Comparison of ENCODE assay signal across 14 cellular contexts in the genomic region with DNA sequence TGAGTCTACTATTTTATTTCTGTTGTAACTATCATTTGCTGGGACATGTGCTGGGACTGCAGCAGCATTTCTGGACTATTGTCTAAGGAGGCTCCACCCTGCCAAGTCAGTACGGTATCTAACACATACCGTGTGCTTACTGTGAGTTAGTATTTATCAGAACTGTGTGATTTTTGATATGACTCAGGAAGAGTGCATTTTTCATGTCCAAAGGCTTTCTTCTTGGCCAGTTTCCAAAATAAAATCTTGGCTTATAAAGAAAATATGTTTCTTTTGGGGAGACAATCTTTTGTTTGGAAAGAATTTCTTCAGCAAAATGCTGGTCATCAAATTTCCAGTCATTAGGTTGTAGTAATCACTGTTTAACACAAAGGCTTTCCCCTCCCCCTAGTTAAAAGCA. TPM values are rescaled to one million over a fixed set of nuclear protein-coding genes. Genes with fewer than 3 reads are reported as not detected.
A peak's percentile ranks its signal among the peaks of the same experiment; 100 is the strongest.
DNase-seq lines count a peak whose midpoint lies in the region; ATAC-seq and TF ChIP-seq lines count a peak whose summit lies in the region.
"Had no signal": no experiment of that assay in that cellular context is flagged by ENCODE, and none has a peak within 500 bp of the region (broad histone marks: within the 10 kb centered on the region; RNA-seq: fewer than 3 reads in every experiment).

No MANE protein-coding gene starts in this region.

- peaks cover 32% of the 10 kb centered on the region for H3K4me1 Mint-ChIP-seq in HFFc6 (ENCODE audit: low read depth)
- H3K4me1 Mint-ChIP-seq in neural crest cell: peaks cover 13% of the 10 kb centered on the region

- no peak overlapping the region for H3K9ac ChIP-seq in SK-N-MC (ENCODE audit: insufficient read length)

- TF ChIP-seq CTCF in HFFc6 (IDR thresholded peaks at IDR 0.05) (no peak), neural crest cell (conservative IDR thresholded peaks at IDR 0.05) (no peak), gastroesophageal sphincter (IDR thresholded peaks at IDR 0.05) (no peak)

- peaks cover 34% of the 10 kb centered on the region for H3K36me3 ChIP-seq in SK-N-MC (ENCODE audit: insufficient read depth, low read length)
- H3K36me3 ChIP-seq in H7 (replicated peaks; ENCODE audit: control insufficient read depth, insufficient read depth, low read length): peaks cover 2% of the 10 kb centered on the region; the same call in 1 of the 2 replicates
- H3K36me3 ChIP-seq in gastroesophageal sphincter: peaks cover 0 to 55% of the 10 kb centered on the region in 2 donors

- TF ChIP-seq EP300 in gastroesophageal sphincter (IDR thresholded peaks at IDR 0.05): no peak

- TF ChIP-seq POLR2A in gastroesophageal sphincter (IDR thresholded peaks at IDR 0.05): no peak

- peak; percentile 62 for ATAC-seq in esophagus mucosa
- ATAC-seq in gastroesophageal sphincter: no peak

- WGBS in gastroesophageal sphincter (ENCODE audit: low coverage in 1 of 2), 2 donors: 17 to 22% methylated on average over 2 of the region's 2 CpGs

- H3K4me3 Mint-ChIP-seq in HFFc6 (no peak overlapping the region), neural crest cell (no peak overlapping the region)
- H3K4me3 Mint-ChIP-seq: IgD-negative memory B cell had no signal

- H3K27ac Mint-ChIP-seq in HFFc6 (peak overlapping the region; percentile 59), neural crest cell (ENCODE audit: unreplicated experiment) (peak overlapping the region; percentile 2)
- H3K27ac Mint-ChIP-seq: IgD-negative memory B cell had no signal

- H3K27me3 Mint-ChIP-seq in HFFc6 (ENCODE audit: insufficient read depth) (no peaks in the 10 kb centered on the region), neural crest cell (ENCODE audit: low read depth) (no peaks in the 10 kb centered on the region)
- H3K27me3 Mint-ChIP-seq: IgD-negative memory B cell had no signal

- H3K36me3 Mint-ChIP-seq in HFFc6 (ENCODE audit: low read depth) (peaks cover 14% of the 10 kb centered on the region), neural crest cell (ENCODE audit: low read depth) (peaks cover 7% of the 10 kb centered on the region)

- H3K27ac ChIP-seq in SK-N-MC: peak overlapping the region; percentile 54; the same call in 1 of the 2 replicates
- H3K27ac ChIP-seq in gastroesophageal sphincter: no peak overlapping the region

- DNase-seq in HFFc6 (peak; percentile 53), SK-N-MC (ENCODE audit: low read depth, low spot score) (no peak), neural crest cell (ENCODE audit: low read depth, low spot score) (no peak), H7 (no peak), amygdala (lab: John Stamatoyannopoulos, UW) (no peak), NOMO-1 treated with dmso at 0.1 percent for 144 hours (lab: John Stamatoyannopoulos, UW; ENCODE audit: unreplicated experiment) (no peak)
- DNase-seq: NCI-H2029 treated with DMSO at 0.1 percent for 48 hours; nucleus accumbens; stimulated activated CD4-positive, alpha-beta T cell treated with anti-CD3 and anti-CD28 coated beads, Interleukin-4, amount 100 ng/mL, for 24 hours; T-helper 9 cell had no signal

- no peaks in the 10 kb centered on the region for H3K9me3 Mint-ChIP-seq in HFFc6
- no peaks in the 10 kb centered on the region for H3K9me3 Mint-ChIP-seq in neural crest cell
- H3K9me3 Mint-ChIP-seq: IgD-negative memory B cell had no signal

- H3K4me1 ChIP-seq in gastroesophageal sphincter: peaks cover 0 to 23% (median 6%) of the 10 kb centered on the region in 3 donors

- H3K9me3 ChIP-seq in SK-N-MC (ENCODE audit: low read depth, low read length): no peaks in the 10 kb centered on the region
- no peaks in the 10 kb centered on the region for H3K9me3 ChIP-seq in gastroesophageal sphincter
- H3K9me3 ChIP-seq: adrenal gland had no signal

- no peaks in the 10 kb centered on the region for H3K27me3 ChIP-seq in H7 (ENCODE audit: control insufficient read depth, insufficient read depth, low read length)
- no peaks in the 10 kb centered on the region for H3K27me3 ChIP-seq in gastroesophageal sphincter
- H3K27me3 ChIP-seq: adrenal gland had no signal

- H3K4me3 ChIP-seq in SK-N-MC (no peak overlapping the region), H7 (ENCODE audit: insufficient read depth, low read depth, low read length) (no peak overlapping the region), gastroesophageal sphincter (no peak overlapping the region)
- H3K4me3 ChIP-seq: adrenal gland had no signal

RNA-seq across cellular contexts. Expression of a gene that starts 11.6 kb away (rescaled TPM):
- 10 to 100 TPM; 38.0 to 48.5 (median 43.1) TPM for total RNA-seq in HFFc6 (2021; fragmentation: NEBNext Ultra II Directional; extraction: Animal tissue kit (Norgen Biotek cat#: 25700))
- total RNA-seq in esophagus mucosa (41.5 TPM), neural crest cell (34.7 and 36.3 TPM in 2 replicates), gastroesophageal sphincter (10 to 100 TPM; 35.0 to 46.9 (median 42.0) TPM)
- total RNA-seq in H7 (2014; rRNA removed; shearing (Covaris generic)): 28.7 and 29.2 TPM in 2 replicates
